ENCODE assay signal across 14 cellular contexts in the genomic region with DNA sequence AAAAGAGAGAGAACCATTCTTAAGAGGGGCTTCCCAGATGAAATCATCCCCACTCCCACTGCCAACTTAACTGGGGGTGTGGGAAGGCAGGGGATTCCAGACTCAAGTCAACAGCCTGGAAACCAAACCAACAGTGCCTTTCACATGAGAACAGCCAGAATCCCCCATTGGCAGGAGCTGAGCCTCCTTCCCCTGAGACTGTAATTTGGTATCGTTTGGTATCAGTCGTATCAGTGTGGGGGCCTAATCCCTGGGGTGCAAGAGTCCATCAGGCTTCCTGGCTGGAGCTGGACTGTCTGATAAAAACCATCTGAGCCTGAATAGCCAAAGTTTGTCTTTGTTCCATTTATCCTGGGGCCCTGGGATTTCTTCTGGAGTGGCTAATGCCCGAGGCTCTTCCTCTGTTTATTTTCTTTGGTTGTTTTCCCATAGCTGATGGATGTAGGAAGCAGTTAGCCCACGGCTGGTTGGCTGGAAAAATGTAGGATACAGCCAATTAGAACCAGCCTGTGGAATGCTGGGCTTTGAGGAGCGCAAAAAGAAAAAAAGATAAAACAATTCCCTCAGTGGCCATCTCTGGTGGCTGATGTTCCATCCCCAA.
DNase-seq lines count a peak whose midpoint lies in the region; ATAC-seq and TF ChIP-seq lines count a peak whose summit lies in the region.
"Had no signal": no experiment of that assay in that cellular context is flagged by ENCODE, and none has a peak within 500 bp of the region (broad histone marks: within the 10 kb centered on the region; RNA-seq: fewer than 3 reads in every experiment).

No MANE protein-coding gene starts in this region.

- no peak overlapping the region for H3K27ac Mint-ChIP-seq in activated T-helper 1 cell treated with anti-CD3 and anti-CD28 coated beads, Interleukin-12 subunit alpha, Interleukin-12 subunit beta, Interleukin-2, Interleukin-4 antibody, amounts not matched to agents 30 ng/mL and 10 ng/mL and 1 ng/mL, durations not matched to agents 14 hours and 24 hours and 36 hours
- no peak overlapping the region for H3K27ac Mint-ChIP-seq in activated T-helper 2 cell treated with anti-CD3 and anti-CD28 coated beads, Interferon-gamma antibody, Interleukin-2, Interleukin-4, amounts not matched to agents 10 μg/mL and 5 μg/mL and 100 μg/mL, durations not matched to agents 14 hours and 24 hours and 36 hours

- no peaks in the 10 kb centered on the region for H3K9me3 Mint-ChIP-seq in activated T-helper 1 cell treated with anti-CD3 and anti-CD28 coated beads, Interleukin-12 subunit alpha, Interleukin-12 subunit beta, Interleukin-2, Interleukin-4 antibody, amounts not matched to agents 30 ng/mL and 10 ng/mL and 1 ng/mL, durations not matched to agents 14 hours and 24 hours and 36 hours
- no peaks in the 10 kb centered on the region for H3K9me3 Mint-ChIP-seq in activated T-helper 2 cell treated with anti-CD3 and anti-CD28 coated beads, Interferon-gamma antibody, Interleukin-2, Interleukin-4, amounts not matched to agents 10 μg/mL and 5 μg/mL and 100 μg/mL, durations not matched to agents 14 hours and 24 hours and 36 hours

- peaks cover 8% of the 10 kb centered on the region for H3K27me3 Mint-ChIP-seq in activated T-helper 1 cell treated with anti-CD3 and anti-CD28 coated beads, Interleukin-12 subunit alpha, Interleukin-12 subunit beta, Interleukin-2, Interleukin-4 antibody, amounts not matched to agents 30 ng/mL and 10 ng/mL and 1 ng/mL, durations not matched to agents 14 hours and 24 hours and 36 hours (ENCODE audit: insufficient read depth)
- peaks cover 3% of the 10 kb centered on the region for H3K27me3 Mint-ChIP-seq in activated T-helper 2 cell treated with anti-CD3 and anti-CD28 coated beads, Interferon-gamma antibody, Interleukin-2, Interleukin-4, amounts not matched to agents 10 μg/mL and 5 μg/mL and 100 μg/mL, durations not matched to agents 14 hours and 24 hours and 36 hours (ENCODE audit: low read depth)

- H3K4me3 ChIP-seq in GM12865 (ENCODE audit: low read depth, low read length) (no peak overlapping the region), fibroblast of the aortic adventitia (ENCODE audit: low read depth, low read length) (no peak overlapping the region), skeletal muscle cell (ENCODE audit: low read depth, low read length) (no peak overlapping the region)
- H3K4me3 ChIP-seq: uterus had no signal

- TF ChIP-seq CTCF in GM12865 (IDR thresholded peaks at IDR 0.05; ENCODE audit: insufficient read depth, low read depth, low read length, missing control alignments) (no peak), fibroblast of the aortic adventitia (IDR thresholded peaks at IDR 0.05; ENCODE audit: insufficient read depth, low read length) (no peak)

- ATAC-seq in SK-N-SH treated with all-trans-retinoic acid at 6 μM for 48 hours (peak; percentile 54), HG03139 (IDR thresholded peaks at IDR 0.05; ENCODE audit: unreplicated experiment) (no peak)
- ATAC-seq: activated CD4-positive, CD25-positive, alpha-beta regulatory T cell treated with anti-CD3 and anti-CD28 coated beads, Interleukin-2, amount 50 U/mL, for 24 hours; esophagus mucosa had no signal

- no peaks in the 10 kb centered on the region for H3K36me3 Mint-ChIP-seq in activated T-helper 1 cell treated with anti-CD3 and anti-CD28 coated beads, Interleukin-12 subunit alpha, Interleukin-12 subunit beta, Interleukin-2, Interleukin-4 antibody, amounts not matched to agents 30 ng/mL and 10 ng/mL and 1 ng/mL, durations not matched to agents 14 hours and 24 hours and 36 hours (ENCODE audit: low read depth)
- no peaks in the 10 kb centered on the region for H3K36me3 Mint-ChIP-seq in activated T-helper 2 cell treated with anti-CD3 and anti-CD28 coated beads, Interferon-gamma antibody, Interleukin-2, Interleukin-4, amounts not matched to agents 10 μg/mL and 5 μg/mL and 100 μg/mL, durations not matched to agents 14 hours and 24 hours and 36 hours (ENCODE audit: low read depth)

- intact Hi-C loops in activated T-helper 1 cell treated with anti-CD3 and anti-CD28 coated beads, Interleukin-12 subunit alpha, Interleukin-12 subunit beta, Interleukin-2, Interleukin-4 antibody, amounts not matched to agents 30 ng/mL and 10 ng/mL and 1 ng/mL, durations not matched to agents 14 hours and 24 hours and 36 hours (cut with micrococcal nuclease) = no loop called here
- intact Hi-C loops in activated T-helper 2 cell treated with anti-CD3 and anti-CD28 coated beads, Interferon-gamma antibody, Interleukin-2, Interleukin-4, amounts not matched to agents 10 μg/mL and 5 μg/mL and 100 μg/mL, durations not matched to agents 14 hours and 24 hours and 36 hours (cut with micrococcal nuclease) = no loop called here

- H3K4me1 Mint-ChIP-seq in activated T-helper 1 cell treated with anti-CD3 and anti-CD28 coated beads, Interleukin-12 subunit alpha, Interleukin-12 subunit beta, Interleukin-2, Interleukin-4 antibody, amounts not matched to agents 30 ng/mL and 10 ng/mL and 1 ng/mL, durations not matched to agents 14 hours and 24 hours and 36 hours (ENCODE audit: low read depth) = no peaks in the 10 kb centered on the region
- no peaks in the 10 kb centered on the region for H3K4me1 Mint-ChIP-seq in activated T-helper 2 cell treated with anti-CD3 and anti-CD28 coated beads, Interferon-gamma antibody, Interleukin-2, Interleukin-4, amounts not matched to agents 10 μg/mL and 5 μg/mL and 100 μg/mL, durations not matched to agents 14 hours and 24 hours and 36 hours (ENCODE audit: low read depth)

- DNase-seq in GM12865 (ENCODE audit: low read depth) (peak; percentile 65), fibroblast of the aortic adventitia (ENCODE audit: low read depth) (peak; percentile 98), skeletal muscle cell (ENCODE audit: low read depth) (peak; percentile 58), COR-L47 (lab: John Stamatoyannopoulos, UW) (no peak)
- no peak for DNase-seq in activated T-helper 1 cell treated with anti-CD3 and anti-CD28 coated beads, Interleukin-12 subunit alpha, Interleukin-12 subunit beta, Interleukin-2, Interleukin-4 antibody, amounts not matched to agents 30 ng/mL and 10 ng/mL and 1 ng/mL, durations not matched to agents 14 hours and 24 hours and 36 hours (ENCODE audit: low spot score)
- DNase-seq in activated T-helper 2 cell treated with anti-CD3 and anti-CD28 coated beads, Interferon-gamma antibody, Interleukin-2, Interleukin-4, amounts not matched to agents 10 μg/mL and 5 μg/mL and 100 μg/mL, durations not matched to agents 14 hours and 24 hours and 36 hours (ENCODE audit: low spot score) = no peak
- DNase-seq: activated naive CD4-positive, alpha-beta T cell treated with anti-CD3 and anti-CD28 coated beads, Interleukin-2, amount 50 U/mL, for 16 hours; DND-41; stimulated activated CD4-positive, alpha-beta T cell treated with anti-CD3 and anti-CD28 coated beads, Interleukin-4, amount 100 ng/mL, for 4 hours; uterus had no signal

- no peak overlapping the region for H3K4me3 Mint-ChIP-seq in activated T-helper 1 cell treated with anti-CD3 and anti-CD28 coated beads, Interleukin-12 subunit alpha, Interleukin-12 subunit beta, Interleukin-2, Interleukin-4 antibody, amounts not matched to agents 30 ng/mL and 10 ng/mL and 1 ng/mL, durations not matched to agents 14 hours and 24 hours and 36 hours
- no peak overlapping the region for H3K4me3 Mint-ChIP-seq in activated T-helper 2 cell treated with anti-CD3 and anti-CD28 coated beads, Interferon-gamma antibody, Interleukin-2, Interleukin-4, amounts not matched to agents 10 μg/mL and 5 μg/mL and 100 μg/mL, durations not matched to agents 14 hours and 24 hours and 36 hours (ENCODE audit: low read depth)

TF ChIP-seq in SK-N-SH treated with all-trans-retinoic acid at 6 μM for 48 hours, 23 proteins besides CTCF, POLR2A, EP300 and RAD21:
- no peak for TF ChIP-seq GLIS3 (CRISPR knock-in tag; IDR thresholded peaks at IDR 0.05)
- TF ChIP-seq TCF4 (CRISPR knock-in tag; IDR thresholded peaks at IDR 0.05; ENCODE audit: borderline replicate concordance) = peak; percentile 20; the same call in 1 of the 2 replicates

Comparison
In these comparisons a context has a peak if more than half of its experiments do, and no peak if none do; other contexts are left out.
1. DNase-seq: peak in GM12865 (single experiment), fibroblast of the aortic adventitia (single experiment) and skeletal muscle cell (single experiment); none in activated T-helper 1 cell treated with anti-CD3 and anti-CD28 coated beads, Interleukin-12 subunit alpha, Interleukin-12 subunit beta, Interleukin-2, Interleukin-4 antibody, amounts not matched to agents 30 ng/mL and 10 ng/mL and 1 ng/mL, durations not matched to agents 14 hours and 24 hours and 36 hours (single experiment), activated T-helper 2 cell treated with anti-CD3 and anti-CD28 coated beads, Interferon-gamma antibody, Interleukin-2, Interleukin-4, amounts not matched to agents 10 μg/mL and 5 μg/mL and 100 μg/mL, durations not matched to agents 14 hours and 24 hours and 36 hours (single experiment) and COR-L47 (single experiment).